1 cellular context compared by ENCODE assay signal in the genomic region with DNA sequence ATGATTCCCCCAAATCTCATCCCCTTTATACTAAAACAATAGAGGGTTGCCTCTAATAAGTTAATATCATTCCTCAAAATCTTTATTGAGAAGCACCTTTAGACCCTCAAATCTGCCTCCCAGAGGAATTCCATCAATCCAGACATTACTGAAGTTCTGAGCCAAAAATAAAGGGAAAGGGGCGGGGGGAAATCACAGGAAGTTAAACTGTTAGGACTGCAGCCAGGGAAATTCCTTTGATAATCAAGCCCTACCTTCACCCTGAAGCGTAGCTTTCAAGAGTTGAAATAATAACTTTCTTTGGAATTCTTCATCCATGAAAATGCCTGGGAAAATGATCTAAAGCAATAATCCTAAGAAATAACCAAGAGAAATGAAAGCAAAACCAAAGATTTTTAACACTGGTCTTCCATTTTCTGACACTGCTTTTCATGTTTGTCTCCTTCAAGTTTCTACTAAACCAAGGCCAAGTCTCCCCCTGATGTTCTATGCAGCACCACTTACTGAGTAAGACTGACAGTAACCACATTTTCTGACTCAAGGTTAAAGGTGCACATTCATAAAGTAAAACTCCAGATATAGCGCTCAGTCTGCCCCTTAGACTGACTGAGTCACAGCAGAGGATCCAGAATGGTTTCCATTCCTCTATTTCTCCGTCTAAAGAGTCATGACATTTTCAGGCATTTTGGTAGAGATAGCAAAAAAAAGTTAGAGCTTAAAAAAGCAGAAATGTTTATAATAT.
TF ChIP-seq lines count a peak whose summit lies in the region.

No MANE protein-coding gene starts in this region.

TF ChIP-seq in H1, 55 proteins besides CTCF, POLR2A, EP300 and RAD21 (continued from another document):
- TF ChIP-seq CEBPB (IDR thresholded peaks at IDR 0.05; ENCODE audit: low read depth, low read length) = no peak
- no peak for TF ChIP-seq ATF3 (IDR thresholded peaks at IDR 0.05; ENCODE audit: insufficient read depth, low read depth, low read length)
- no peak for TF ChIP-seq TAF1 (IDR thresholded peaks at IDR 0.05; ENCODE audit: low read depth, low read length)
- TF ChIP-seq CTBP2 (IDR thresholded peaks at IDR 0.05; ENCODE audit: borderline replicate concordance, insufficient read depth, insufficient read length, low read length) = no peak
